Comparison of ENCODE assay signal across 9 cellular contexts in the genomic region with DNA sequence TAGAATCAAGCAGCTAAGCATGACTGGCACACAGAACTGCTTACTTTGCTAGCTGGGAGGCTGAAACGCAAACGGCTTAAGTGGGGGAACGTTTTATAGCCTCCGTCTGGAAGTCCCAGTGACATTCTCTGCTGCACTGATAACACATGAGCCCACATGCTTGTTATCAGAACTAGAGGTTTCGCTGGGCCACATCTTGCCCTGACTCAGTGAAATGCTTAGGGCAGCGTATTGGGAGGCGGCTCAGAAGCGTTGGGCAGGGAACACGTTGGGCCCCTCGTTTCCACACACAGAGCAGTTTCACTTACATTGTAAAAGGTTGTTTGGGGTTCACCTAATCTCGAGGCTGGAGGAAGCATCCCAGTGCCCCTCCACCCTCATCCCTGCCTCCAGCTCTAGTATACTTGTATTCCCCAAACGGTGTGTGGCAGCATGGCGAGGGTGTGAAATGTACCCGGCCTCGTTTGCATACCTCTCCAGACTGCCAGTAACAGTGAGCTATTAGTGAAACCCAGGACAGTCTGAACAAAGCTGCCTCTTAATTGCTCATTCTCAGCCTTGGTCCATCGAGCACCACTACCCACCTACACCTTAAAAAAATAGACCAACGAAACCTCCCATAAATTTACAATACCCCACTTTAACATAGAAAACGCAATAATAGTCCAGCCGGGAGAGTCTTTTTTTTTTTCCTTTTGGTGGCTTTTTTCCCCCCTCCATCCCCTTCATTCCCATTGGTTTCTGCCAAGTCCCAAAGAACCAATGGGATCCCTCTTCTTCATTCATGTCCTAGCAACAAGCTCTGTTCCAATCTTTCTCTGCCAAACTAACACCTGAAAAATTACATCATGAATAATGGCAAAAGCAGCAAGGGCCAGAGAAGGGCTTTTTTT.
DNase-seq lines count a peak whose midpoint lies in the region; ATAC-seq and TF ChIP-seq lines count a peak whose summit lies in the region.
"Had no signal": no experiment of that assay in that cellular context is flagged by ENCODE, and none has a peak within 500 bp of the region (broad histone marks: within the 10 kb centered on the region; RNA-seq: fewer than 3 reads in every experiment).

No MANE protein-coding gene starts in this region.

- intact Hi-C loops in esophagus squamous epithelium (cut with DNase I) = no loop called here

- no peak overlapping the region for H3K14ac ChIP-seq in neuronal stem cell (ENCODE audit: low read length)

- TF ChIP-seq POLR2A in esophagus squamous epithelium (IDR thresholded peaks at IDR 0.05) (no peak), erythroblast (IDR thresholded peaks at IDR 0.05; ENCODE audit: low read length) (no peak)

- no peaks in the 10 kb centered on the region for H3K36me3 ChIP-seq in esophagus squamous epithelium
- H3K36me3 ChIP-seq in neuronal stem cell (replicated peaks in 1 of 2; ENCODE audit: control insufficient read depth in 2 of 2, insufficient read depth in 2 of 2, low read length in 2 of 2) = no peaks in the 10 kb centered on the region
- H3K36me3 ChIP-seq: BLaER1 treated with 17β-estradiol and CSF1 and Interleukin-3, amounts not matched to agents 10 nM and 100 nM had no signal

- no peak overlapping the region for H3K4me3 ChIP-seq in esophagus squamous epithelium
- H3K4me3 ChIP-seq in neuronal stem cell (ENCODE audit: low read length in 2 of 2) = no peak overlapping the region
- H3K4me3 ChIP-seq: BLaER1 treated with 17β-estradiol and CSF1 and Interleukin-3, amounts not matched to agents 10 nM and 100 nM had no signal

- no peak overlapping the region for H2BK15ac ChIP-seq in neuronal stem cell (ENCODE audit: low read length)

- H3K4me2 ChIP-seq in neuronal stem cell (ENCODE audit: insufficient read depth, low read length, poor library complexity, severe bottlenecking) = no peak overlapping the region
- H3K4me2 ChIP-seq: BLaER1 treated with 17β-estradiol and CSF1 and Interleukin-3, amounts not matched to agents 10 nM and 100 nM had no signal

- H2BK120ac ChIP-seq in neuronal stem cell (ENCODE audit: low read depth, low read length) = no peak overlapping the region

- no peak overlapping the region for H2BK5ac ChIP-seq in neuronal stem cell (ENCODE audit: low read length)

- H3K23ac ChIP-seq in neuronal stem cell (ENCODE audit: low read depth, low read length, poor library complexity) = no peak overlapping the region

- no peak overlapping the region for H3K9ac ChIP-seq in neuronal stem cell (ENCODE audit: low read depth, low read length, poor library complexity)
- H3K9ac ChIP-seq: BLaER1 treated with 17β-estradiol and CSF1 and Interleukin-3, amounts not matched to agents 10 nM and 100 nM had no signal

- DNase-seq in Ammon's horn (ENCODE audit: low spot score) = peak; percentile 69
- peak; percentile 11 to 52 for DNase-seq in NCI-H524 (lab: John Stamatoyannopoulos, UW)
- DNase-seq in esophagus squamous epithelium (lab: John Stamatoyannopoulos, UW) = no peak
- DNase-seq in neuronal stem cell (ENCODE audit: low spot score) = no peak
- no peak for DNase-seq in erythroblast (lab: John Stamatoyannopoulos, UW)
- no peak for DNase-seq in SW 1271 (lab: John Stamatoyannopoulos, UW)

- no peaks in the 10 kb centered on the region for H3K79me1 ChIP-seq in neuronal stem cell (ENCODE audit: low read depth, low read length)

- H3K18ac ChIP-seq in neuronal stem cell (ENCODE audit: low read length) = peak overlapping the region; percentile 68

- ATAC-seq in GM19328 (IDR thresholded peaks at IDR 0.05; ENCODE audit: unreplicated experiment) (no peak), HG03280 (IDR thresholded peaks at IDR 0.05; ENCODE audit: unreplicated experiment) (no peak)

- H2AFZ ChIP-seq in neuronal stem cell (ENCODE audit: low read length) = peak overlapping the region; percentile 19

- H3K27ac ChIP-seq in esophagus squamous epithelium (peak overlapping the region in 3 of 4 donors; percentile 43 to 75 (median 69)), neuronal stem cell (replicated peaks; ENCODE audit: low read length) (no peak overlapping the region)
- H3K27ac ChIP-seq: BLaER1 treated with 17β-estradiol and CSF1 and Interleukin-3, amounts not matched to agents 10 nM and 100 nM had no signal

- WGBS in esophagus squamous epithelium, 2 donors = 73 to 76% methylated on average over 9 to 18 of the region's 19 CpGs
- WGBS in neuronal stem cell (ENCODE audit: extremely low coverage in 2 of 2, insufficient read length in 2 of 2, insufficient replicate concordance in 1 of 2), 2 donors = 100% methylated on average over 1 of the region's 19 CpGs; no CpG with 5 or more reads in 1 of the 2 donors

- H3K27me3 ChIP-seq in esophagus squamous epithelium (peaks cover 0 to 6% (median 0%) of the 10 kb centered on the region in 4 donors), neuronal stem cell (ENCODE audit: control insufficient read depth in 3 of 3, insufficient read depth in 3 of 3, low read depth in 1 of 3, low read length in 3 of 3) (peaks cover 0 to 2% (median 0%) of the 10 kb centered on the region in 3 experiments)
- H3K27me3 ChIP-seq: BLaER1 treated with 17β-estradiol and CSF1 and Interleukin-3, amounts not matched to agents 10 nM and 100 nM had no signal

- H4K91ac ChIP-seq in neuronal stem cell (ENCODE audit: low read depth, low read length, poor library complexity) = peak overlapping the region; percentile 14

- H2AK5ac ChIP-seq in neuronal stem cell (ENCODE audit: low read depth, low read length) = no peak overlapping the region

- no peak overlapping the region for H4K8ac ChIP-seq in neuronal stem cell (ENCODE audit: low read depth, low read length)

- H3K4me1 ChIP-seq in esophagus squamous epithelium = peaks cover 0 to 20% (median 0%) of the 10 kb centered on the region in 3 donors
- peaks cover 4 to 11% of the 10 kb centered on the region in 2 donors for H3K4me1 ChIP-seq in neuronal stem cell (ENCODE audit: control insufficient read depth in 2 of 2, insufficient read depth in 1 of 2, low read depth in 1 of 2, low read length in 2 of 2)

- H3K9me3 ChIP-seq in esophagus squamous epithelium = no peaks in the 10 kb centered on the region
- peaks cover 0 to 4% of the 10 kb centered on the region in 2 donors for H3K9me3 ChIP-seq in neuronal stem cell (replicated peaks in 1 of 2; ENCODE audit: control insufficient read depth in 2 of 2, insufficient read depth in 1 of 2, low read depth in 1 of 2, low read length in 2 of 2)
- H3K9me3 ChIP-seq: BLaER1 treated with 17β-estradiol and CSF1 and Interleukin-3, amounts not matched to agents 10 nM and 100 nM had no signal

- TF ChIP-seq CTCF in esophagus squamous epithelium (IDR thresholded peaks at IDR 0.05) = no peak

- no peak overlapping the region for H3K4ac ChIP-seq in neuronal stem cell (ENCODE audit: low read length)

- H2BK12ac ChIP-seq in neuronal stem cell (ENCODE audit: low read length) = no peak overlapping the region

Comparison
In these comparisons a context has a peak if more than half of its experiments do, and no peak if none do; other contexts are left out.
1. DNase-seq: peak in Ammon's horn (single experiment) and NCI-H524 (2 of 2); none in esophagus squamous epithelium (single experiment), neuronal stem cell (single experiment), erythroblast (0 of 2) and SW 1271 (0 of 2).